ENCODE assay signal across 8 cellular contexts in the genomic region with DNA sequence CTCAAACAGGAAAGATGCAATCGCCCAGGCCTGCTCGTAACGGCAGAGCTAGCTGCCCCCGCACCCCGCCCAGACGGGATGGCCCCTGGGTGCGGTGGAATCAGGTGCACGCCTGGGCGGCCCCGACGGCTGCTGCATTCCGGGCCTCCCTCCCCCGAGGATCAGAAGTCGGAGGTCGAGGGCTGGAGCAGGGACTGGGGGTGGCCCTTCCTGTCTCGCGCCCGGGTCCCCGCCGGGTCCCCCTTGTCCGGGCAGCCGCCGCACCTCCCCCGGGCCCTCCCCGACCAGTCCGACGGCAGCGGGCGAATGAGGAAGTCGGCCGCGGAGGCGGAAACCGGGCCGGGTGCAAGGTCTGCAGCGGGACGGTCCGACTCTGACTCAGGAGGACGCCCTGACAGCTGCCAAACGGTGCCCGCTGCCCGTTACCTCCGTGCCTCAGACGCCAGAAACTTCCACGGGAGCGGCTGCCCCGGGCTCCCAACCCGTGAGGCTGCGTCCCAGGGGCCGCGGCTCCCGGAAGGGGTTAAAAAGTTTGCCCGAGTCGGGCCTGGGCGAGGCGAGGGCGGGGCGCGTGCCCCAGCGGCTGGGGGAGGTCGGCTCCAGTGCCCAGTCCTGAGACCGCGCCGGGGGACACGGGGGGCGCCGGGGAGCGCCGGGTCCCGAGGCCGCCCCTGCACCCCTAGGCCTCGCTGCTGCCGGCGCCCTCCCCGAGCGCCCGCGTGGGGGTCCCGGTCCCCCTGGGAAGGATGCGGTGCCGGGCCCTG. TPM values are rescaled to one million over a fixed set of nuclear protein-coding genes. Genes with fewer than 3 reads are reported as not detected.
DNase-seq lines count a peak whose midpoint lies in the region; ATAC-seq and TF ChIP-seq lines count a peak whose summit lies in the region.

No MANE protein-coding gene starts in this region.

- no peak overlapping the region for H3K27ac Mint-ChIP-seq in neural crest cell (ENCODE audit: unreplicated experiment)

- H3K36me3 ChIP-seq in BLaER1 treated with 17β-estradiol and CSF1 and Interleukin-3, amounts not matched to agents 10 nM and 100 nM, result peaks cover 4 to 50% (median 45%) of the 10 kb centered on the region in 11 experiments; a peak in 20 of 22 replicates
- peaks cover 15% of the 10 kb centered on the region for H3K36me3 ChIP-seq in HUES6 (ENCODE audit: control insufficient read depth, insufficient read depth, low read length)

- H3K27me3 Mint-ChIP-seq in neural crest cell (ENCODE audit: low read depth), result no peaks in the 10 kb centered on the region

- H3K4me3 ChIP-seq in BLaER1 treated with 17β-estradiol and CSF1 and Interleukin-3, amounts not matched to agents 10 nM and 100 nM, result peak overlapping the region; percentile 93 to 100 (median 99)
- H3K4me3 ChIP-seq in HUES6 (ENCODE audit: low read depth, low read length) (peak overlapping the region; percentile 94), fibroblast of pulmonary artery (replicated peaks; ENCODE audit: low read depth, low read length) (peak overlapping the region; percentile 90)

- peaks cover 0 to 7% (median 0%) of the 10 kb centered on the region in 11 experiments; a peak in 2 of 22 replicates for H3K9me3 ChIP-seq in BLaER1 treated with 17β-estradiol and CSF1 and Interleukin-3, amounts not matched to agents 10 nM and 100 nM (replicated peaks in 1 of 11)
- no peaks in the 10 kb centered on the region for H3K9me3 ChIP-seq in HUES6 (ENCODE audit: control insufficient read depth, insufficient read depth, low read depth, low read length)

- H3K9me3 Mint-ChIP-seq in neural crest cell, result no peaks in the 10 kb centered on the region

- H3K27me3 ChIP-seq in BLaER1 treated with 17β-estradiol and CSF1 and Interleukin-3, amounts not matched to agents 10 nM and 100 nM, result no peaks in the 10 kb centered on the region
- H3K27me3 ChIP-seq in HUES6 (ENCODE audit: control insufficient read depth, insufficient read depth, low read length), result no peaks in the 10 kb centered on the region

- ATAC-seq in GM19328 (IDR thresholded peaks at IDR 0.05; ENCODE audit: unreplicated experiment) (peak; percentile 3), HG03175 (IDR thresholded peaks at IDR 0.05; ENCODE audit: unreplicated experiment) (no peak)

- peaks cover 3% of the 10 kb centered on the region for H3K36me3 Mint-ChIP-seq in neural crest cell (ENCODE audit: low read depth)

- peak overlapping the region; percentile 89 to 100 (median 98) for H3K4me2 ChIP-seq in BLaER1 treated with 17β-estradiol and CSF1 and Interleukin-3, amounts not matched to agents 10 nM and 100 nM

- H3K27ac ChIP-seq in BLaER1 treated with 17β-estradiol and CSF1 and Interleukin-3, amounts not matched to agents 10 nM and 100 nM, result peak overlapping the region; percentile 66 to 99 (median 98)
- peak overlapping the region; percentile 84; the same call in 1 of the 2 replicates for H3K27ac ChIP-seq in HUES6 (ENCODE audit: low read depth, low read length)

- peak overlapping the region; percentile 84 for H3K4me3 Mint-ChIP-seq in neural crest cell

- peaks cover 51 to 74% (median 64%) of the 10 kb centered on the region in 10 experiments for H3K4me1 ChIP-seq in BLaER1 treated with 17β-estradiol and CSF1 and Interleukin-3, amounts not matched to agents 10 nM and 100 nM
- peaks cover 29% of the 10 kb centered on the region for H3K4me1 ChIP-seq in HUES6 (ENCODE audit: control insufficient read depth, insufficient read depth, low read length)

- peaks cover 45 to 57% (median 56%) of the 10 kb centered on the region in 11 experiments for H4K20me1 ChIP-seq in BLaER1 treated with 17β-estradiol and CSF1 and Interleukin-3, amounts not matched to agents 10 nM and 100 nM

- peaks cover 43% of the 10 kb centered on the region for H3K4me1 Mint-ChIP-seq in neural crest cell

- TF ChIP-seq CTCF in fibroblast of pulmonary artery (IDR thresholded peaks at IDR 0.05; ENCODE audit: low read length, missing control alignments) (no peak), neural crest cell (conservative IDR thresholded peaks at IDR 0.05) (no peak)

- peak overlapping the region; percentile 90 to 100 (median 99) for H3K9ac ChIP-seq in BLaER1 treated with 17β-estradiol and CSF1 and Interleukin-3, amounts not matched to agents 10 nM and 100 nM
- H3K9ac ChIP-seq in HUES6 (ENCODE audit: low read length), result peak overlapping the region; percentile 88

- peak; percentile 85 for DNase-seq in activated CD8-positive, alpha-beta memory T cell treated with anti-CD3 and anti-CD28 coated beads for 24 hours
- DNase-seq in fibroblast of pulmonary artery (ENCODE audit: low read depth) (no peak), neural crest cell (ENCODE audit: low read depth, low spot score) (no peak), KG1 (lab: John Stamatoyannopoulos, UW) (no peak)

RNA-seq across cellular contexts. Expression of a gene that starts 0.7 kb away (rescaled TPM):
- total RNA-seq in neural crest cell, result 160 and 171 TPM in 2 replicates
